Comparison of ENCODE assay signal across 25 cellular contexts in genomic region chr10:58806970-58807630, GRCh38.
DNase-seq lines count a peak whose midpoint lies in the region; ATAC-seq, FAIRE-seq and TF ChIP-seq lines count a peak whose summit lies in the region.
"Had no signal": no experiment of that assay in that cellular context is flagged by ENCODE, and none has a peak within 500 bp of the region (broad histone marks: within the 10 kb centered on the region; RNA-seq: fewer than 3 reads in every experiment).

No MANE protein-coding gene starts in this region.

- no peak for ATAC-seq in right lobe of liver
- ATAC-seq in RWPE2 (ENCODE audit: low read depth) = no peak
- no peak for ATAC-seq in SK-N-SH treated with all-trans-retinoic acid at 6 μM for 48 hours
- no peak for ATAC-seq in HG03135 (IDR thresholded peaks at IDR 0.05; ENCODE audit: unreplicated experiment)
- ATAC-seq: gastrocnemius medialis, upper lobe of right lung had no signal

- H3K9me3 ChIP-seq in liver (ENCODE audit: control insufficient read depth in 4 of 4, low read length in 3 of 4) (no peaks in the 10 kb centered on the region), right lobe of liver (no peaks in the 10 kb centered on the region), RWPE2 (ENCODE audit: severe bottlenecking) (no peaks in the 10 kb centered on the region), keratinocyte (ENCODE audit: control insufficient read depth, low read depth, low read length) (no peaks in the 10 kb centered on the region)
- H3K9me3 ChIP-seq: gastrocnemius medialis, MG63, upper lobe of right lung had no signal

- H3K27ac ChIP-seq in liver (ENCODE audit: low read depth in 1 of 2, low read length in 2 of 2) (peak overlapping the region; percentile 16 to 34), right lobe of liver (peak overlapping the region in 1 of 3 donors; percentile 29), RWPE2 (ENCODE audit: poor library complexity, severe bottlenecking) (peak overlapping the region; percentile 34), keratinocyte (ENCODE audit: control insufficient read depth, insufficient read depth, low read length) (peak overlapping the region; percentile 45)
- H3K27ac ChIP-seq: gastrocnemius medialis, HL-60, parathyroid adenoma, upper lobe of right lung had no signal

- H3K36me3 ChIP-seq in liver (ENCODE audit: control insufficient read depth in 4 of 4, insufficient read depth in 3 of 4, low read depth in 1 of 4, low read length in 3 of 4) (no peaks in the 10 kb centered on the region), right lobe of liver (no peaks in the 10 kb centered on the region), RWPE2 (ENCODE audit: low read depth) (peaks cover 12% of the 10 kb centered on the region; the same call in 1 of the 2 replicates), keratinocyte (ENCODE audit: control insufficient read depth in 2 of 2, extremely low read depth in 1 of 2, insufficient read depth in 2 of 2, low read length in 2 of 2) (no peaks in the 10 kb centered on the region)
- H3K36me3 ChIP-seq: gastrocnemius medialis, upper lobe of right lung had no signal

- no peak overlapping the region for H3K9ac ChIP-seq in liver (ENCODE audit: low read depth in 1 of 2, low read length in 2 of 2)
- H3K9ac ChIP-seq in keratinocyte (ENCODE audit: control insufficient read depth, extremely low read depth, insufficient read depth, low read length) = no peak overlapping the region
- H3K9ac ChIP-seq: parathyroid adenoma had no signal

- no peaks in the 10 kb centered on the region for H3K9me1 ChIP-seq in keratinocyte (ENCODE audit: control insufficient read depth, extremely low read depth, insufficient read depth, low read length)

- TF ChIP-seq CTCF in liver (IDR thresholded peaks at IDR 0.05; ENCODE audit: low read depth, low read length, missing input control) (no peak), right lobe of liver (IDR thresholded peaks at IDR 0.05) (no peak), RWPE2 (IDR thresholded peaks at IDR 0.05; ENCODE audit: poor library complexity, severe bottlenecking) (no peak), keratinocyte (optimal IDR thresholded peaks at IDR 0.05 in 1 of 3, IDR thresholded peaks at IDR 0.05 in 1 of 3, conservative IDR thresholded peaks at IDR 0.05 in 1 of 3; ENCODE audit: extremely low read depth in 1 of 3, insufficient read depth in 2 of 3, low read length in 3 of 3) (no peak)

- TF ChIP-seq POLR2A in right lobe of liver (IDR thresholded peaks at IDR 0.05) (no peak), erythroblast (IDR thresholded peaks at IDR 0.05; ENCODE audit: low read length) (no peak)

- no peaks in the 10 kb centered on the region for H4K20me1 ChIP-seq in keratinocyte (ENCODE audit: control insufficient read depth, extremely low read depth, insufficient read depth, low read length)

- no peak for TF ChIP-seq RAD21 in liver (IDR thresholded peaks at IDR 0.05)

- H3K27me3 ChIP-seq in liver (ENCODE audit: control insufficient read depth in 4 of 4, insufficient read depth in 4 of 4, low read length in 3 of 4) (no peaks in the 10 kb centered on the region), right lobe of liver (no peaks in the 10 kb centered on the region), RWPE2 (ENCODE audit: insufficient read depth, poor library complexity, severe bottlenecking) (no peaks in the 10 kb centered on the region), keratinocyte (ENCODE audit: control insufficient read depth, extremely low read depth, insufficient read depth, low read length) (no peaks in the 10 kb centered on the region)
- H3K27me3 ChIP-seq: gastrocnemius medialis, MG63, upper lobe of right lung had no signal

- 91% methylated on average over 4 of the region's 4 CpGs for WGBS in liver
- WGBS in right lobe of liver (ENCODE audit: insufficient coverage, low coverage, low lambda C conversion rate, missing lambda C conversion rate) = 75% methylated on average over 4 of the region's 4 CpGs

- dilution Hi-C loops in keratinocyte (cut with MboI; ENCODE audit: extremely low pct_ligation_motif_present, low sequenced_read_pairs) = no loop called here

- peak; percentile 79 for FAIRE-seq in keratinocyte (lab: Jason Lieb, UNC)
- FAIRE-seq: islet of Langerhans, TTC549 had no signal

- H2AFZ ChIP-seq in keratinocyte (ENCODE audit: control insufficient read depth, low read length) = no peak overlapping the region
- H2AFZ ChIP-seq: parathyroid adenoma had no signal

- H3K4me2 ChIP-seq in keratinocyte (ENCODE audit: control insufficient read depth, extremely low read depth, insufficient read depth, low read depth, low read length) = peak overlapping the region; percentile 52

- H3K79me2 ChIP-seq in keratinocyte (ENCODE audit: control insufficient read depth, insufficient read depth, low read length) = no peaks in the 10 kb centered on the region
- H3K79me2 ChIP-seq: parathyroid adenoma had no signal

- DNase-seq in right lobe of liver (no peak), RWPE2 (ENCODE audit: low spot score) (no peak), keratinocyte (ENCODE audit: low read depth, low spot score) (no peak), erythroblast (lab: John Stamatoyannopoulos, UW) (no peak)
- DNase-seq: activated CD8-positive, alpha-beta memory T cell treated with anti-CD3 and anti-CD28 coated beads for 24 hours; activated naive CD4-positive, alpha-beta T cell treated with anti-CD3 and anti-CD28 coated beads, Interleukin-2, amount 10 ng/mL, durations not matched to agents 7 days and 5 days; activated T-cell treated with anti-CD3 and anti-CD28 coated beads, Interleukin-2, amount 50 U/mL, for 48 hours; anterior cingulate cortex; gastrocnemius medialis; GDM1; H7; naive B cell; NCI-H1436; NCI-H2227 treated with DMSO at 0.1 percent for 48 hours; SIG-M5; T-helper 1 cell; upper lobe of right lung had no signal

- peaks cover 5 to 23% (median 20%) of the 10 kb centered on the region in 4 donors for H3K4me1 ChIP-seq in liver (ENCODE audit: control insufficient read depth in 4 of 4, insufficient read depth in 4 of 4, low read length in 3 of 4)
- H3K4me1 ChIP-seq in right lobe of liver = peaks cover 0 to 34% (median 0%) of the 10 kb centered on the region in 4 donors
- H3K4me1 ChIP-seq in RWPE2 (ENCODE audit: insufficient read depth, poor library complexity, severe bottlenecking) = peaks cover 12% of the 10 kb centered on the region
- peaks cover 20% of the 10 kb centered on the region for H3K4me1 ChIP-seq in keratinocyte (ENCODE audit: control insufficient read depth, extremely low read depth, insufficient read depth, low read length)
- H3K4me1 ChIP-seq: gastrocnemius medialis, parathyroid adenoma, upper lobe of right lung had no signal

- H3K4me3 ChIP-seq in liver (ENCODE audit: low read depth in 1 of 3, low read length in 3 of 3) (no peak overlapping the region), right lobe of liver (no peak overlapping the region), RWPE2 (ENCODE audit: severe bottlenecking) (no peak overlapping the region), keratinocyte (ENCODE audit: control insufficient read depth in 2 of 3, extremely low read depth in 1 of 3, insufficient read depth in 2 of 3, low read depth in 1 of 3, low read length in 3 of 3) (no peak overlapping the region)
- H3K4me3 ChIP-seq: gastrocnemius medialis, MG63, upper lobe of right lung had no signal

- intact Hi-C loops in right lobe of liver (cut with DNase I) = no loop called here

TF ChIP-seq in liver, 16 proteins besides CTCF, POLR2A, EP300 and RAD21 (continues in another document):
- no peak for TF ChIP-seq GABPA (IDR thresholded peaks at IDR 0.05 in 1 of 2, conservative IDR thresholded peaks at IDR 0.05 in 1 of 2)
- no peak for TF ChIP-seq SP1 (IDR thresholded peaks at IDR 0.05)
- no peak for TF ChIP-seq TAF1 (conservative IDR thresholded peaks at IDR 0.05)
- no peak for TF ChIP-seq FOXA1 (IDR thresholded peaks at IDR 0.05)
- TF ChIP-seq HNF4G (IDR thresholded peaks at IDR 0.05) = no peak
- TF ChIP-seq NR2F2 (IDR thresholded peaks at IDR 0.05) = peak; percentile 59

TF ChIP-seq in SK-N-SH treated with all-trans-retinoic acid at 6 μM for 48 hours, 23 proteins besides CTCF, POLR2A, EP300 and RAD21 (continues in another document):
- no peak for TF ChIP-seq ISL1 (CRISPR knock-in tag; IDR thresholded peaks at IDR 0.05)
- no peak for TF ChIP-seq ZNF8 (CRISPR knock-in tag; IDR thresholded peaks at IDR 0.05)
- no peak for TF ChIP-seq ZNF565 (CRISPR knock-in tag; conservative IDR thresholded peaks at IDR 0.05; ENCODE audit: low read depth)
- TF ChIP-seq TOX (CRISPR knock-in tag; IDR thresholded peaks at IDR 0.05; ENCODE audit: borderline replicate concordance) = no peak
- no peak for TF ChIP-seq ZFP3 (CRISPR knock-in tag; IDR thresholded peaks at IDR 0.05)
- no peak for TF ChIP-seq GLIS3 (CRISPR knock-in tag; IDR thresholded peaks at IDR 0.05)
- TF ChIP-seq PPARA (CRISPR knock-in tag; IDR thresholded peaks at IDR 0.05; ENCODE audit: borderline replicate concordance) = no peak
- TF ChIP-seq PATZ1 (CRISPR knock-in tag; IDR thresholded peaks at IDR 0.05; ENCODE audit: borderline replicate concordance) = no peak
- TF ChIP-seq ZC3H10 (CRISPR knock-in tag; IDR thresholded peaks at IDR 0.05) = no peak
- no peak for TF ChIP-seq CSRNP3 (CRISPR knock-in tag; IDR thresholded peaks at IDR 0.05)
